In the genomic region with DNA sequence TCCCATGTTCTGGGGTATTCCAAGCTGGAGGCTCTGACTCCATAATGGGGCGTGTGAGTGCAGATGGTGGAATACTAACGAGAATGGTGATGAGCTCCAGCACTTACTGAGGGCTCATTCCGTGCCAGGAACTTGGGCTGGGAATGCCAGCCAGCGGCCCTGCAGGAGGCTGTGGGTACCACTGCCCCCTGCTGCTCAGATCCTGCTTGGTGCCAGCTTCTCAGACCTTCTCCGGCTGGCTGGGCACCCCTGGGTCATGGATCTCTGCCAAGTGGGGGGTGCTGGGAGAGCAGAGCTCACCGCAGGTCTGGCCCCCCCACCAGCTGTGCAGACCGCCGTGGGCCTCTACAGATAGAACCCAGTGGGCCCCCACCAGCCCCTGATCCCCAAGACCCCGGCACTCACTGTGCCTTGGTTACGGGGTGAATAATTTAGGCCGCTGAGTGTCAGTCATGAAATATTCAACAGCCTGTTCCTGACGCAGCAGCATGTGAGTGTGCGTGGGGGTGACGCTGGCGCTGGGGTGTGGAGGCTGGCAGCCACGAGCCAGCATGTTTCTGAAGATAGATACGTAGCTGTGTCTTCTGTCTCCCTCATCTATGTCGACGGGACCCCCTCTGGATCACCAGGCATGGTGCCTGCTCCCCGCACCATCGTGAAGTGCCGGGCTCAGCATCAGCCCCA, we compare ENCODE assay signal across 3 cellular contexts. TPM values are rescaled to one million over a fixed set of nuclear protein-coding genes. Genes with fewer than 3 reads are reported as not detected.
DNase-seq lines count a peak whose midpoint lies in the region; TF ChIP-seq lines count a peak whose summit lies in the region.
"Not testable (repeated sequence)": the region's sequence is repeated elsewhere in the genome, so short reads cannot be mapped to it uniquely, and the experiment has no call there.
"Had no signal": no experiment of that assay in that cellular context is flagged by ENCODE, and none has a peak within 500 bp of the region (broad histone marks: within the 10 kb centered on the region; RNA-seq: fewer than 3 reads in every experiment).

No MANE protein-coding gene starts in this region.

- H3K4me3 ChIP-seq in osteoblast (ENCODE audit: insufficient read depth, low read length), result not testable (repeated sequence)

- not testable (repeated sequence) for H3K36me3 ChIP-seq in osteoblast (ENCODE audit: insufficient read depth, low read length)

- H3K79me2 ChIP-seq in osteoblast (ENCODE audit: insufficient read depth, low read length), result not testable (repeated sequence)

- H4K20me1 ChIP-seq in osteoblast (ENCODE audit: insufficient read depth, low read length), result not testable (repeated sequence)

- not testable (repeated sequence) for H3K4me1 ChIP-seq in osteoblast (ENCODE audit: insufficient read depth, low read length)

- H3K4me2 ChIP-seq in osteoblast (ENCODE audit: insufficient read depth, low read length), result not testable (repeated sequence)

- not testable (repeated sequence) for H2AFZ ChIP-seq in osteoblast (ENCODE audit: low read length)

- peaks cover 12% of the 10 kb centered on the region for H3K27me3 ChIP-seq in osteoblast (ENCODE audit: insufficient read depth, low read length)

- H3K27ac ChIP-seq in osteoblast (ENCODE audit: low read depth, low read length), result not testable (repeated sequence)

- H3K9me3 ChIP-seq in osteoblast (ENCODE audit: low read depth, low read length), result not testable (repeated sequence)

- DNase-seq in NCI-H345 (lab: John Stamatoyannopoulos, UW), result peak; percentile 84
- not testable (repeated sequence) for DNase-seq in osteoblast (ENCODE audit: insufficient read length, low spot score, missing footprints)

- TF ChIP-seq CTCF in osteoblast (IDR thresholded peaks at IDR 0.05; ENCODE audit: extremely low read depth, low read depth, low read length), result peak; percentile 27

RNA-seq across cellular contexts. Expression of gene ESPN, which starts 12.6 kb away (rescaled TPM):
- total RNA-seq in osteoblast, result not detected in 2 replicates

RNA-seq across cellular contexts. Expression of gene HES2, which starts 17.4 kb away (rescaled TPM):
- total RNA-seq in osteoblast, result not detected in 2 replicates
- total RNA-seq: naive thymus-derived CD8-positive, alpha-beta T cell had no signal

RNA-seq across cellular contexts. Expression of gene TNFRSF25, which starts 28.8 kb away (rescaled TPM):
- total RNA-seq in osteoblast, result 3.3 and 5.0 TPM in 2 replicates

RNA-seq across cellular contexts. Expression of gene ACOT7, which starts 43.6 kb away (rescaled TPM):
- total RNA-seq in osteoblast, result 9.1 and 10.9 TPM in 2 replicates

RNA-seq across cellular contexts. Expression of gene PLEKHG5, which starts 54.3 kb away (rescaled TPM):
- total RNA-seq in osteoblast, result 11.2 and 13.3 TPM in 2 replicates
